8 cellular contexts compared by ENCODE assay signal in the genomic region with DNA sequence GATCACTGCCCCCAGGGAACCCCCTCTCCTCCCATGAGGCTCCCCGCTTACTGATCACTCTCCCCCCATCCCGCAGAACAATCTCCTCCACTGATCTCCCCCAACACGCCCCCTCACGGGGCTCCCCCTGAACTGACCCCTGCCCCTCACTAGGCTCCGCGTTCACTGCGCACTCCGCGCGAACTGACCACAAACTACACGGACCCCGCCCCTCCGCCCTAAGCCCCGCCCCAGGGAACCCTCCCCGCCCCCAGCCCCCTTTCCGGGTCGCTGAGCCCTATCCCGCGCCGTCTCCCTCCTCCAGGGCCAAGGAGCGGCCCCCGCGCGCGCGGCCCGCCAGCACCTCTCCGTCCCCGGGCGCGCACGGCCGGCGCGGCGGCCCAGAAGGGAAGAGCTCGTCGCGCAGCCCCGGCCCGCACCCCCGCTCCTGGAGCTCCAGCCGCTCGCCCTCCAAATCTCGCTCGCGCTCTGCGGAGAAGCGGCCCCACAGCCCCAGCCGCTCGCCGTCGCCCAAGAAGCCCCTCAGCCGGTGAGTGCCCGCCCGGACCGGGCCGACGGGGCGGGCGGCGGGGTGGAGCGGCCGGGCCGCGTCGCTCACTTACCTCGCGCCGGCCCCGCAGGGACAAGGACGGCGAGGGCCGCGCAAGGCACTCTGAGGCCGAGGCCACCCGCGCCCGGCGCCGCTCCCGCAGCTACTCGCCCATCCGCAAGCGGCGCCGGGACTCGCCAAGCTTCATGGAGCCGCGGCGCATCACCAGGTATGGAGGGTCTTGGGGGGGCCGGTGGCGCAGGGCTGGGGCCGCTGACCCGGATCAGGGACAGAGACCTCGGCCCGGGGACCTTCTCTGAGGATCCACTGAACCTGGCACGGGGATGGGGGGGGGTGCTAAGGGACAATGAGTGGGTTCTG. TPM values are rescaled to one million over a fixed set of nuclear protein-coding genes. Genes with fewer than 3 reads are reported as not detected.
DNase-seq lines count a peak whose midpoint lies in the region; ATAC-seq, FAIRE-seq and TF ChIP-seq lines count a peak whose summit lies in the region.

No MANE protein-coding gene starts in this region.

- 0 out of 2 replicates have a peak, but pooled peaks cover 4% of the 10 kb centered on the region for H3K36me3 ChIP-seq in BE2C
- no peaks in the 10 kb centered on the region for H3K36me3 ChIP-seq in Panc1 (ENCODE audit: control insufficient read depth, insufficient read depth, low read length)
- peaks cover 0 to 2% of the 10 kb centered on the region in 2 experiments for H3K36me3 ChIP-seq in endothelial cell of umbilical vein (ENCODE audit: control insufficient read depth in 2 of 2, extremely low read depth in 1 of 2, insufficient read depth in 2 of 2, low read length in 2 of 2)

- in situ Hi-C loops in Panc1 (cut with HindIII; ENCODE audit: low pct_unique_long_range_greater_than_20kb, low sequenced_read_pairs), result no loop called here

- H3K4me1 ChIP-seq in BE2C, result no peaks in the 10 kb centered on the region; the same call in 1 of the 2 replicates
- H3K4me1 ChIP-seq in Panc1 (ENCODE audit: control insufficient read depth, insufficient read depth, low read length), result peaks cover 23% of the 10 kb centered on the region
- H3K4me1 ChIP-seq in endothelial cell of umbilical vein (ENCODE audit: control insufficient read depth, extremely low read depth, insufficient read depth, low read length), result no peaks in the 10 kb centered on the region

- peak overlapping the region; percentile 40 for H2AFZ ChIP-seq in endothelial cell of umbilical vein (ENCODE audit: low read depth, low read length)

- ATAC-seq in Panc1 (peak; percentile 56), GM21825 (IDR thresholded peaks at IDR 0.05; ENCODE audit: unreplicated experiment) (no peak)

- dilution Hi-C loops in endothelial cell of umbilical vein (cut with MboI; ENCODE audit: extremely low pct_ligation_motif_present, low sequenced_read_pairs), result no loop called here

- POLR2A ChIA-PET in Panc1 (lab: Charles Lee) (no interaction called here), endothelial cell of umbilical vein (lab: Charles Lee) (interaction anchor here (0.7 to 1.0 kb wide), 2 partner anchors 9 to 25 kb away, joined by 7 read pairs; no protein-coding TSS in a partner anchor)

- H3K79me2 ChIP-seq in endothelial cell of umbilical vein (ENCODE audit: control insufficient read depth, insufficient read depth, low read length), result no peaks in the 10 kb centered on the region

- no peak overlapping the region; the same call in 1 of the 2 replicates for H3K4me3 ChIP-seq in BE2C (ENCODE audit: low read depth, low read length)
- H3K4me3 ChIP-seq in Panc1 (ENCODE audit: low read depth in 2 of 2, low read length in 2 of 2), result peak overlapping the region; percentile 59 to 65
- peak overlapping the region in 2 of 3 experiments; percentile 29 to 42 for H3K4me3 ChIP-seq in endothelial cell of umbilical vein (replicated peaks in 1 of 3; ENCODE audit: insufficient read depth in 1 of 3, low read depth in 1 of 3, low read length in 3 of 3)

- intact Hi-C loops in Panc1 (cut with micrococcal nuclease; ENCODE audit: unreplicated experiment), result no loop called here
- intact Hi-C loops in endothelial cell of umbilical vein (cut with micrococcal nuclease), result loop anchor here (1.0 kb wide), 1 partner anchor 9 kb away; no protein-coding TSS in a partner anchor

- TF ChIP-seq CTCF in BE2C (IDR thresholded peaks at IDR 0.05; ENCODE audit: low read depth, low read length) (no peak), Panc1 (IDR thresholded peaks at IDR 0.05) (no peak), endothelial cell of umbilical vein (IDR thresholded peaks at IDR 0.05; ENCODE audit: extremely low read depth in 1 of 2, insufficient read depth in 1 of 2, low read depth in 1 of 2, low read length in 2 of 2) (no peak), nephron progenitor cell (IDR thresholded peaks at IDR 0.05) (no peak)

- peaks cover 87% of the 10 kb centered on the region for H3K27me3 Mint-ChIP-seq in nephron progenitor cell (ENCODE audit: low read depth, poor library complexity)

- H3K27me3 ChIP-seq in BE2C (peaks cover 14% of the 10 kb centered on the region), Panc1 (ENCODE audit: control insufficient read depth, insufficient read depth, low read length) (no peaks in the 10 kb centered on the region), endothelial cell of umbilical vein (ENCODE audit: control insufficient read depth in 2 of 2, insufficient read depth in 2 of 2, low read length in 2 of 2) (peaks cover 14 to 23% of the 10 kb centered on the region in 2 experiments)

- H3K9me3 ChIP-seq in BE2C (no peaks in the 10 kb centered on the region), Panc1 (ENCODE audit: control insufficient read depth, insufficient read depth, low read depth, low read length) (no peaks in the 10 kb centered on the region), endothelial cell of umbilical vein (replicated peaks; ENCODE audit: control insufficient read depth, insufficient read depth, low read length) (no peaks in the 10 kb centered on the region)

- no peak overlapping the region for H3K9ac ChIP-seq in endothelial cell of umbilical vein (replicated peaks; ENCODE audit: extremely low read depth, insufficient read depth, low read length)

- CTCF ChIA-PET in Panc1 (lab: Charles Lee) (interaction anchor here (0.5 to 1.1 kb wide), 4 partner anchors 9 to 62 kb away, joined by 3 to 17 read pairs (median 6); no protein-coding TSS in a partner anchor), endothelial cell of umbilical vein (lab: Charles Lee) (interaction anchor here (0.6 to 3.6 kb wide), 7 partner anchors 9 to 108 kb away, joined by 3 to 18 read pairs (median 14); no protein-coding TSS in a partner anchor)

- no peak overlapping the region for H3K4me2 ChIP-seq in endothelial cell of umbilical vein (ENCODE audit: insufficient read depth, low read length)

- H3K9me3 Mint-ChIP-seq in nephron progenitor cell, result no peaks in the 10 kb centered on the region

- no peaks in the 10 kb centered on the region for H3K36me3 Mint-ChIP-seq in nephron progenitor cell (ENCODE audit: low read depth)

- BruUV-seq in Panc1 (replicated peaks; lab: Mats Ljungman, UMichigan) (no TSS peak), endothelial cell of umbilical vein (replicated peaks; lab: Mats Ljungman, UMichigan) (no TSS peak)

- no peak for FAIRE-seq in endothelial cell of umbilical vein (lab: Jason Lieb, UNC)

- H3K9me1 ChIP-seq in endothelial cell of umbilical vein (replicated peaks; ENCODE audit: control insufficient read depth, extremely low read depth, insufficient read depth, low read length), result no peaks in the 10 kb centered on the region

- DNase-seq in BE2C, result peak; percentile 40
- no peak for DNase-seq in Panc1 (ENCODE audit: low read depth, low spot score)
- DNase-seq in endothelial cell of umbilical vein (ENCODE audit: low read depth, low spot score), result no peak
- DNase-seq in nephron progenitor cell, result peak; percentile 75
- DNase-seq in NCI-H2107 treated with DMSO at 0.1 percent for 48 hours (lab: John Stamatoyannopoulos, UW; ENCODE audit: unreplicated experiment), result no peak
- no peak for DNase-seq in NCI-H2081 treated with DMSO at 0.1 percent for 48 hours (lab: John Stamatoyannopoulos, UW)
- DNase-seq in midbrain (lab: John Stamatoyannopoulos, UW), result no peak

- H4K20me1 ChIP-seq in endothelial cell of umbilical vein (replicated peaks; ENCODE audit: control insufficient read depth, extremely low read depth, insufficient read depth, low read length), result no peaks in the 10 kb centered on the region

- 0 out of 2 replicates have a peak overlapping the region, but pooled peaks have one; percentile 23 for H3K27ac ChIP-seq in Panc1 (ENCODE audit: low read length)
- H3K27ac ChIP-seq in endothelial cell of umbilical vein (ENCODE audit: insufficient read depth, low read depth, low read length), result no peak overlapping the region

- no peak overlapping the region for H3K27ac Mint-ChIP-seq in nephron progenitor cell

- peaks cover 18% of the 10 kb centered on the region for H3K4me1 Mint-ChIP-seq in nephron progenitor cell

- peak overlapping the region; percentile 81 for H3K4me3 Mint-ChIP-seq in nephron progenitor cell

- TF ChIP-seq POLR2A in endothelial cell of umbilical vein (IDR thresholded peaks at IDR 0.05; ENCODE audit: low read depth, low read length), result no peak

TF ChIP-seq in endothelial cell of umbilical vein, 7 proteins besides CTCF, POLR2A, EP300 and RAD21:
- TF ChIP-seq, protein P1, sequence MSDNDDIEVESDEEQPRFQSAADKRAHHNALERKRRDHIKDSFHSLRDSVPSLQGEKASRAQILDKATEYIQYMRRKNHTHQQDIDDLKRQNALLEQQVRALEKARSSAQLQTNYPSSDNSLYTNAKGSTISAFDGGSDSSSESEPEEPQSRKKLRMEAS (IDR thresholded peaks at IDR 0.05; ENCODE audit: insufficient read depth, insufficient read length), result no peak
- no peak for TF ChIP-seq EZH2 (IDR thresholded peaks at IDR 0.05; ENCODE audit: borderline replicate concordance, low read depth, low read length, severe bottlenecking)
- no peak for TF ChIP-seq POLR2AphosphoS5 (IDR thresholded peaks at IDR 0.05; ENCODE audit: insufficient read depth, low read depth, low read length)
- TF ChIP-seq FOS (IDR thresholded peaks at IDR 0.05; ENCODE audit: borderline replicate concordance, insufficient read depth, low read length), result no peak
- no peak for TF ChIP-seq MYC (IDR thresholded peaks at IDR 0.05; ENCODE audit: low read depth, low read length)
- no peak for TF ChIP-seq JUN (IDR thresholded peaks at IDR 0.05; ENCODE audit: borderline replicate concordance, insufficient read depth, insufficient read length, low read depth)
- no peak for TF ChIP-seq GATA2 (IDR thresholded peaks at IDR 0.05; ENCODE audit: insufficient read depth, insufficient read length, low read depth, low read length)

RNA-seq across cellular contexts. Expression of a gene that starts 19.9 kb away (rescaled TPM):
- 659 TPM for polyA plus RNA-seq in BE2C (2012; ENCODE audit: insufficient read depth, insufficient read length, low read depth)
- total RNA-seq in Panc1 (2021; ENCODE audit: unreplicated experiment), result 422 TPM
- 1,072 TPM for polyA plus RNA-seq in Panc1 (2012; ENCODE audit: insufficient read length)
- total RNA-seq in endothelial cell of umbilical vein, result 1,711 and 1,748 TPM in 2 replicates
- 3,130 and 5,305 TPM in 2 replicates for polyA plus RNA-seq in endothelial cell of umbilical vein
- 1,445 and 1,938 TPM in 2 replicates for polyA plus RNA-seq in endothelial cell of umbilical vein (2011; cell fraction: cytosol; rRNA removed)
- polyA plus RNA-seq in endothelial cell of umbilical vein (2011; cell fraction: nucleus; rRNA removed), result 390 and 520 TPM in 2 replicates
- polyA plus RNA-seq in endothelial cell of umbilical vein (2012), result 685 and 1,218 TPM in 2 replicates
- polyA minus RNA-seq in endothelial cell of umbilical vein, result 292 and 359 TPM in 2 replicates
- polyA minus RNA-seq in endothelial cell of umbilical vein (2011; cell fraction: cytosol; rRNA and poly(A)+ RNA removed), result 138 TPM
- polyA minus RNA-seq in endothelial cell of umbilical vein (2011; cell fraction: nucleus; rRNA and poly(A)+ RNA removed), result 63.3 and 204 TPM in 2 replicates

Comparison
In these comparisons a context has a peak if more than half of its experiments do, and no peak if none do; other contexts are left out.
1. DNase-seq: peak in BE2C (single experiment) and nephron progenitor cell (single experiment); none in Panc1 (single experiment), endothelial cell of umbilical vein (single experiment), NCI-H2107 treated with DMSO at 0.1 percent for 48 hours (single experiment), NCI-H2081 treated with DMSO at 0.1 percent for 48 hours (single experiment) and midbrain (single experiment).